ENCODE assay signal across 21 cellular contexts in the genomic region with DNA sequence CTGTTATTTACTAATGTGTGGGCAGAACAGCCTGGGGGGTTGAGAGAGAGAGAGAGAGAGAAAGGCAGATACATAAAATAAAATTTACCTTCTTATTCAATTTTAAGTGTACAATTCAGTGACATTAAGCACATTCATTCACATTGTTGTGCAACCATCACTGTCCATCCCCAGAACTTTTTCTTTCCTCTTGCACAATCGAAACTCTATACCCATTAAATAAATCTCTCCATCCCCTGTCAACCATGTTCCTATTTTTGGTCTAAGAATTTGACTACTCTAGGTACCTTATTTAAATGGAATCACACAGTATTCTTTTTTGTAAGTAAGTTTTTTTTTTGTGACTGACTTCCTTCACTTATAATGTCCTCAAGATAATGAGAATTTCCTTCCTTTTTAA.
A peak's percentile ranks its signal among the peaks of the same experiment; 100 is the strongest.
DNase-seq lines count a peak whose midpoint lies in the region; FAIRE-seq and TF ChIP-seq lines count a peak whose summit lies in the region.
"Had no signal": no experiment of that assay in that cellular context is flagged by ENCODE, and none has a peak within 500 bp of the region (broad histone marks: within the 10 kb centered on the region; RNA-seq: fewer than 3 reads in every experiment).

No MANE protein-coding gene starts in this region.

- peaks cover 6% of the 10 kb centered on the region for H3K36me3 Mint-ChIP-seq in neural crest cell (ENCODE audit: low read depth)

- peak overlapping the region; percentile 51 for H3K27ac Mint-ChIP-seq in neural crest cell (ENCODE audit: unreplicated experiment)
- H3K27ac Mint-ChIP-seq: activated CD4-positive, alpha-beta memory T cell treated with anti-CD3 and anti-CD28 coated beads for 36 hours; activated naive CD8-positive, alpha-beta T cell; activated T-cell treated with anti-CD3 and anti-CD28 coated beads, Interleukin-2, amount 50 U/mL, for 24 hours; IgD-negative memory B cell; T-helper 1 cell treated with Interleukin-12 subunit alpha and Interleukin-12 subunit beta and Interleukin-4 antibody, amounts not matched to agents 30 μg/mL and 1 μg/mL, for 36 hours; WTC11 had no signal

- TF ChIP-seq POLR2A in endothelial cell of umbilical vein (IDR thresholded peaks at IDR 0.05; ENCODE audit: low read depth, low read length) (no peak), esophagus squamous epithelium (IDR thresholded peaks at IDR 0.05) (no peak)

- H3K9ac ChIP-seq in GM23248 (no peak overlapping the region), endothelial cell of umbilical vein (replicated peaks; ENCODE audit: extremely low read depth, insufficient read depth, low read length) (no peak overlapping the region)

- no peak for FAIRE-seq in endothelial cell of umbilical vein (lab: Jason Lieb, UNC)

- H3K36me3 ChIP-seq in GM23248 (ENCODE audit: low read depth) = peaks cover 6% of the 10 kb centered on the region; the same call in 1 of the 2 replicates
- H3K36me3 ChIP-seq in endothelial cell of umbilical vein (ENCODE audit: control insufficient read depth in 2 of 2, extremely low read depth in 1 of 2, insufficient read depth in 2 of 2, low read length in 2 of 2) = no peaks in the 10 kb centered on the region
- no peaks in the 10 kb centered on the region for H3K36me3 ChIP-seq in esophagus squamous epithelium
- H3K36me3 ChIP-seq: colonic mucosa, heart left ventricle, neutrophil had no signal

- H3K4me3 Mint-ChIP-seq in neural crest cell = no peak overlapping the region
- H3K4me3 Mint-ChIP-seq: activated CD4-positive, alpha-beta memory T cell treated with anti-CD3 and anti-CD28 coated beads for 36 hours; activated naive CD8-positive, alpha-beta T cell; activated T-cell treated with anti-CD3 and anti-CD28 coated beads, Interleukin-2, amount 50 U/mL, for 24 hours; IgD-negative memory B cell; immature natural killer cell; T-helper 1 cell treated with Interleukin-12 subunit alpha and Interleukin-12 subunit beta and Interleukin-4 antibody, amounts not matched to agents 30 μg/mL and 1 μg/mL, for 36 hours; WTC11 had no signal

- no peaks in the 10 kb centered on the region for H3K27me3 Mint-ChIP-seq in neural crest cell (ENCODE audit: low read depth)
- H3K27me3 Mint-ChIP-seq: activated CD4-positive, alpha-beta memory T cell treated with anti-CD3 and anti-CD28 coated beads for 36 hours; activated naive CD8-positive, alpha-beta T cell; activated T-cell treated with anti-CD3 and anti-CD28 coated beads, Interleukin-2, amount 50 U/mL, for 24 hours; IgD-negative memory B cell had no signal

- H3K79me2 ChIP-seq in GM23248 (ENCODE audit: insufficient read depth) (peaks cover 100% of the 10 kb centered on the region), endothelial cell of umbilical vein (ENCODE audit: control insufficient read depth, insufficient read depth, low read length) (peaks cover 32% of the 10 kb centered on the region)

- in situ Hi-C loops in GM23248 (cut with MboI) = no loop called here

- H3K4me3 ChIP-seq in GM23248 (no peak overlapping the region), endothelial cell of umbilical vein (replicated peaks in 1 of 3; ENCODE audit: insufficient read depth in 1 of 3, low read depth in 1 of 3, low read length in 3 of 3) (no peak overlapping the region), esophagus squamous epithelium (no peak overlapping the region)
- H3K4me3 ChIP-seq: colonic mucosa, heart left ventricle had no signal

- WGBS in GM23248 (ENCODE audit: low coverage in 1 of 2, low lambda C conversion rate in 2 of 2, missing lambda C conversion rate in 2 of 2), 2 experiments = 93 to 95% methylated on average over 1 of the region's 1 CpG
- WGBS in esophagus squamous epithelium, 2 donors = 61 to 87% methylated on average over 1 of the region's 1 CpG

- H3K4me1 ChIP-seq in GM23248 (ENCODE audit: insufficient read depth) = peaks cover 10% of the 10 kb centered on the region; the same call in 1 of the 2 replicates
- peaks cover 11% of the 10 kb centered on the region for H3K4me1 ChIP-seq in endothelial cell of umbilical vein (ENCODE audit: control insufficient read depth, extremely low read depth, insufficient read depth, low read length)
- peaks cover 0 to 4% (median 0%) of the 10 kb centered on the region in 3 donors for H3K4me1 ChIP-seq in esophagus squamous epithelium
- H3K4me1 ChIP-seq: colonic mucosa had no signal

- peaks cover 4% of the 10 kb centered on the region for H3K9me3 Mint-ChIP-seq in neural crest cell

- peaks cover 5% of the 10 kb centered on the region for H3K4me1 Mint-ChIP-seq in neural crest cell

- no TSS peak for BruUV-seq in endothelial cell of umbilical vein (replicated peaks; lab: Mats Ljungman, UMichigan)

- H3K27me3 ChIP-seq in GM23248 (replicated peaks; ENCODE audit: insufficient read depth) (no peaks in the 10 kb centered on the region), endothelial cell of umbilical vein (ENCODE audit: control insufficient read depth in 2 of 2, insufficient read depth in 2 of 2, low read length in 2 of 2) (no peaks in the 10 kb centered on the region), esophagus squamous epithelium (no peaks in the 10 kb centered on the region)
- H3K27me3 ChIP-seq: colonic mucosa, heart left ventricle, neutrophil had no signal

- H2AFZ ChIP-seq in GM23248 (no peak overlapping the region), endothelial cell of umbilical vein (ENCODE audit: low read depth, low read length) (no peak overlapping the region)

- 0 out of 2 replicates have a peak, but pooled peaks cover 3% of the 10 kb centered on the region for H3K9me2 ChIP-seq in GM23248 (ENCODE audit: insufficient read depth)

- TF ChIP-seq CTCF in endothelial cell of umbilical vein (IDR thresholded peaks at IDR 0.05; ENCODE audit: extremely low read depth in 1 of 2, insufficient read depth in 1 of 2, low read depth in 1 of 2, low read length in 2 of 2) = no peak
- no peak for TF ChIP-seq CTCF in neural crest cell (conservative IDR thresholded peaks at IDR 0.05)
- no peak for TF ChIP-seq CTCF in esophagus squamous epithelium (IDR thresholded peaks at IDR 0.05)

- POLR2A ChIA-PET in endothelial cell of umbilical vein (lab: Charles Lee) = no interaction called here

- H3K4me2 ChIP-seq in GM23248 (ENCODE audit: unreplicated experiment) (no peak overlapping the region), endothelial cell of umbilical vein (ENCODE audit: insufficient read depth, low read length) (no peak overlapping the region)

- H4K20me1 ChIP-seq in GM23248 (ENCODE audit: insufficient read depth) = no peaks in the 10 kb centered on the region
- peaks cover 3% of the 10 kb centered on the region for H4K20me1 ChIP-seq in endothelial cell of umbilical vein (replicated peaks; ENCODE audit: control insufficient read depth, extremely low read depth, insufficient read depth, low read length)

- no peaks in the 10 kb centered on the region for H3K9me3 ChIP-seq in GM23248 (ENCODE audit: low read depth)
- H3K9me3 ChIP-seq in endothelial cell of umbilical vein (replicated peaks; ENCODE audit: control insufficient read depth, insufficient read depth, low read length) = no peaks in the 10 kb centered on the region
- peaks cover 0 to 8% (median 7%) of the 10 kb centered on the region in 3 donors for H3K9me3 ChIP-seq in esophagus squamous epithelium
- H3K9me3 ChIP-seq: colonic mucosa, neutrophil had no signal

- 0 out of 2 replicates have a peak, but pooled peaks cover 4% of the 10 kb centered on the region for H3F3A ChIP-seq in GM23248 (ENCODE audit: insufficient read depth)

- DNase-seq in GM23248 (peak; percentile 26), NOMO-1 treated with DMSO at 0.1 percent for 48 hours (lab: John Stamatoyannopoulos, UW; ENCODE audit: unreplicated experiment) (peak; percentile 53), endothelial cell of umbilical vein (ENCODE audit: low read depth, low spot score) (peak; percentile 26), neural crest cell (ENCODE audit: low read depth, low spot score) (no peak), NCI-H1092 treated with DMSO at 0.1 percent for 48 hours (lab: John Stamatoyannopoulos, UW) (no peak), ureter (ENCODE audit: low spot score) (no peak), esophagus squamous epithelium (lab: John Stamatoyannopoulos, UW) (no peak)
- DNase-seq: activated CD4-positive, alpha-beta memory T cell treated with anti-CD3 and anti-CD28 coated beads for 36 hours; activated T-cell treated with anti-CD3 and anti-CD28 coated beads, Interleukin-2, amount 50 U/mL, for 24 hours; colonic mucosa; heart left ventricle; immature natural killer cell; NCI-H1105; NCI-H510A treated with DMSO at 0.1 percent for 48 hours; retina; SHP77 had no signal

- CTCF ChIA-PET in endothelial cell of umbilical vein (lab: Charles Lee) = interaction anchor here (0.6 to 1.3 kb wide), 2 partner anchors 9 to 31 kb away, joined by 3 read pairs; no protein-coding TSS in a partner anchor

- dilution Hi-C loops in endothelial cell of umbilical vein (cut with MboI; ENCODE audit: extremely low pct_ligation_motif_present, low sequenced_read_pairs) = no loop called here

- no peak overlapping the region for H3K27ac ChIP-seq in GM23248
- H3K27ac ChIP-seq in endothelial cell of umbilical vein (ENCODE audit: insufficient read depth, low read depth, low read length) = no peak overlapping the region
- no peak overlapping the region for H3K27ac ChIP-seq in esophagus squamous epithelium
- H3K27ac ChIP-seq: colonic mucosa, heart left ventricle, neutrophil had no signal

- no peaks in the 10 kb centered on the region for H3K9me1 ChIP-seq in endothelial cell of umbilical vein (replicated peaks; ENCODE audit: control insufficient read depth, extremely low read depth, insufficient read depth, low read length)

- intact Hi-C loops in endothelial cell of umbilical vein (cut with micrococcal nuclease) (no loop called here), esophagus squamous epithelium (cut with DNase I) (no loop called here)

TF ChIP-seq in endothelial cell of umbilical vein, 7 proteins besides CTCF, POLR2A, EP300 and RAD21:
- TF ChIP-seq GATA2 (IDR thresholded peaks at IDR 0.05; ENCODE audit: insufficient read depth, insufficient read length, low read depth, low read length) (no peak), MYC (IDR thresholded peaks at IDR 0.05; ENCODE audit: low read depth, low read length) (no peak), POLR2AphosphoS5 (IDR thresholded peaks at IDR 0.05; ENCODE audit: insufficient read depth, low read depth, low read length) (no peak), EZH2 (IDR thresholded peaks at IDR 0.05; ENCODE audit: borderline replicate concordance, low read depth, low read length, severe bottlenecking) (no peak), FOS (IDR thresholded peaks at IDR 0.05; ENCODE audit: borderline replicate concordance, insufficient read depth, low read length) (no peak), JUN (IDR thresholded peaks at IDR 0.05; ENCODE audit: borderline replicate concordance, insufficient read depth, insufficient read length, low read depth) (no peak)
- TF ChIP-seq, protein P1, sequence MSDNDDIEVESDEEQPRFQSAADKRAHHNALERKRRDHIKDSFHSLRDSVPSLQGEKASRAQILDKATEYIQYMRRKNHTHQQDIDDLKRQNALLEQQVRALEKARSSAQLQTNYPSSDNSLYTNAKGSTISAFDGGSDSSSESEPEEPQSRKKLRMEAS (IDR thresholded peaks at IDR 0.05; ENCODE audit: insufficient read depth, insufficient read length) = no peak

Comparison
In these comparisons a context has a peak if more than half of its experiments do, and no peak if none do; other contexts are left out.
1. DNase-seq: peak in GM23248 (single experiment), NOMO-1 treated with DMSO at 0.1 percent for 48 hours (single experiment) and endothelial cell of umbilical vein (single experiment); none in neural crest cell (single experiment), NCI-H1092 treated with DMSO at 0.1 percent for 48 hours (single experiment), ureter (single experiment) and esophagus squamous epithelium (single experiment).